1 cellular context compared by ENCODE assay signal in the genomic region with DNA sequence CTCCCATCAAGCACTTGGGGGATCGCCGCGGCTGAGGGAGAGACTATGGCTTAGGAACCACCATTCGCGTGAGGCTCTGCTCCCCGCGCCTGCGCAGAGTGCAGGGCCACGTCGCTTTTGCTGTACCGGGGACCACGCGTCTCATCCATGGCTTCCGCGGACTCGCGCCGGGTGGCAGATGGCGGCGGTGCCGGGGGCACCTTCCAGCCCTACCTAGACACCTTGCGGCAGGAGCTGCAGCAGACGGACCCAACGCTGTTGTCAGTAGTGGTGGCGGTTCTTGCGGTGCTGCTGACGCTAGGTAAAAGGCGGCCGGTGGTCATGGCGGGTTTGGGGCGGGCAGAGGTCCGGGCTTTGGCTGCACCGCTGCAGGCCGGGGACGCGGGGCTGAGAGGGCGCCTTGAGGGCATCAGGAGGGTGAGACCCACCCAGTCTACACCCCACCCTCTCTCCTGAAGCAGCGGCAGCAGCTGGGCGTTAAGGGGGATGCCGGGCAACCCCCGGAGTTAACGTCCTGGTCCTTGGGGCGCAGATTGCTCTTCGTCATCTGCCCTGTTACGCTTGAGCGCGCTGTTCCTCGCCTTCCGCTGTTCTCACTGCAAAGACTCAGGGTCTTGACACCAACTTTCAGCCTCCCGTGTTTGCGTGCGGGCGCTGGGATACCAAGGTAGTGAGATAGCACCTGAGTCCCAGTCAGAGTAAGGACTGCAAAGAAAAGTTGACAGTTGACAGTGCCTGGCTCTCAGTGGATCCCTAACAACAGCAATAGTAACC.
TF ChIP-seq lines count a peak whose summit lies in the region.

A gene with protein sequence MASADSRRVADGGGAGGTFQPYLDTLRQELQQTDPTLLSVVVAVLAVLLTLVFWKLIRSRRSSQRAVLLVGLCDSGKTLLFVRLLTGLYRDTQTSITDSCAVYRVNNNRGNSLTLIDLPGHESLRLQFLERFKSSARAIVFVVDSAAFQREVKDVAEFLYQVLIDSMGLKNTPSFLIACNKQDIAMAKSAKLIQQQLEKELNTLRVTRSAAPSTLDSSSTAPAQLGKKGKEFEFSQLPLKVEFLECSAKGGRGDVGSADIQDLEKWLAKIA (plus strand): TSS at position 114 of the 774 bp plus-strand sequence. CDS start 34 bp downstream, at position 148.

TF ChIP-seq in HepG2, 621 proteins besides CTCF, POLR2A, EP300 and RAD21 (continued from another document and continues in another):
- TF ChIP-seq MIER2 (CRISPR knock-in tag; IDR thresholded peaks at IDR 0.05) (no peak), GATA4 (IDR thresholded peaks at IDR 0.05; ENCODE audit: borderline replicate concordance, low read depth) (0 out of 2 replicates have a peak, but pooled peaks have one; percentile 28), ZFP36 (IDR thresholded peaks at IDR 0.05; ENCODE audit: borderline replicate concordance, low read depth, low read length, partially characterized antibody) (no peak), ZKSCAN1 (IDR thresholded peaks at IDR 0.05; ENCODE audit: low read length) (no peak), RBFOX2 (IDR thresholded peaks at IDR 0.05; ENCODE audit: low read depth, low read length) (peak; percentile 94), ZNF160 (CRISPR knock-in tag; IDR thresholded peaks at IDR 0.05) (peak; percentile 46; the same call in 1 of the 2 replicates), RFX3 (CRISPR knock-in tag; IDR thresholded peaks at IDR 0.05) (0 out of 2 replicates have a peak, but pooled peaks have one; percentile 20), ZNF737 (CRISPR knock-in tag; IDR thresholded peaks at IDR 0.05; ENCODE audit: borderline replicate concordance) (peak; percentile 45; the same call in 1 of the 2 replicates), SATB2 (CRISPR knock-in tag; IDR thresholded peaks at IDR 0.05) (no peak), CC2D1A (CRISPR knock-in tag; IDR thresholded peaks at IDR 0.05) (no peak), ZFY (CRISPR knock-in tag; IDR thresholded peaks at IDR 0.05) (peak; percentile 86), FOSL1 (CRISPR knock-in tag; IDR thresholded peaks at IDR 0.05; ENCODE audit: borderline replicate concordance) (peak; percentile 18; the same call in 1 of the 2 replicates), SOX6 (IDR thresholded peaks at IDR 0.05) (no peak), SOX6 (CRISPR knock-in tag; IDR thresholded peaks at IDR 0.05) (peak; percentile 28; the same call in 1 of the 2 replicates), ZNF550 (CRISPR knock-in tag; IDR thresholded peaks at IDR 0.05; ENCODE audit: borderline replicate concordance) (peak; percentile 91; the same call in 1 of the 2 replicates), ZNF225 (CRISPR knock-in tag; IDR thresholded peaks at IDR 0.05) (peak; percentile 74; the same call in 1 of the 2 replicates), IKZF1 (IDR thresholded peaks at IDR 0.05) (no peak), ZNF432 (CRISPR knock-in tag; IDR thresholded peaks at IDR 0.05; ENCODE audit: borderline replicate concordance) (no peak), BORCS8-MEF2B (CRISPR knock-in tag; IDR thresholded peaks at IDR 0.05) (0 out of 2 replicates have a peak, but pooled peaks have one; percentile 56), ZNF619 (CRISPR knock-in tag; IDR thresholded peaks at IDR 0.05) (no peak), RAD51 (IDR thresholded peaks at IDR 0.05; ENCODE audit: borderline replicate concordance) (no peak), TCF12 (IDR thresholded peaks at IDR 0.05) (no peak), TCF12 (CRISPR knock-in tag; IDR thresholded peaks at IDR 0.05) (no peak), ZNF3 (CRISPR knock-in tag; IDR thresholded peaks at IDR 0.05) (no peak), ZNF570 (CRISPR knock-in tag; IDR thresholded peaks at IDR 0.05; ENCODE audit: borderline replicate concordance) (no peak), ZNF713 (CRISPR knock-in tag; IDR thresholded peaks at IDR 0.05) (peak; percentile 76; the same call in 1 of the 2 replicates), ZNF441 (CRISPR knock-in tag; IDR thresholded peaks at IDR 0.05; ENCODE audit: borderline replicate concordance) (no peak; the same call in 1 of the 2 replicates), ZNF562 (CRISPR knock-in tag; IDR thresholded peaks at IDR 0.05; ENCODE audit: borderline replicate concordance) (no peak), HCFC1 (IDR thresholded peaks at IDR 0.05; ENCODE audit: low read depth, low read length) (peak; percentile 88), PLRG1 (conservative IDR thresholded peaks at IDR 0.05) (no peak), CHCHD3 (CRISPR knock-in tag; IDR thresholded peaks at IDR 0.05) (0 out of 2 replicates have a peak, but pooled peaks have one; percentile 85), NPAS2 (CRISPR knock-in tag; IDR thresholded peaks at IDR 0.05; ENCODE audit: borderline replicate concordance) (no peak), MIER3 (CRISPR knock-in tag; IDR thresholded peaks at IDR 0.05; ENCODE audit: borderline replicate concordance) (peak; percentile 39; the same call in 1 of the 2 replicates), ZNF496 (CRISPR knock-in tag; IDR thresholded peaks at IDR 0.05; ENCODE audit: insufficient replicate concordance) (no peak), ZSCAN29 (CRISPR knock-in tag; conservative IDR thresholded peaks at IDR 0.05) (no peak), ETV5 (CRISPR knock-in tag; IDR thresholded peaks at IDR 0.05; ENCODE audit: borderline replicate concordance) (0 out of 2 replicates have a peak, but pooled peaks have one; percentile 15), ZSCAN9 (CRISPR knock-in tag; IDR thresholded peaks at IDR 0.05; ENCODE audit: borderline replicate concordance) (no peak)
- TF ChIP-seq, protein P1, sequence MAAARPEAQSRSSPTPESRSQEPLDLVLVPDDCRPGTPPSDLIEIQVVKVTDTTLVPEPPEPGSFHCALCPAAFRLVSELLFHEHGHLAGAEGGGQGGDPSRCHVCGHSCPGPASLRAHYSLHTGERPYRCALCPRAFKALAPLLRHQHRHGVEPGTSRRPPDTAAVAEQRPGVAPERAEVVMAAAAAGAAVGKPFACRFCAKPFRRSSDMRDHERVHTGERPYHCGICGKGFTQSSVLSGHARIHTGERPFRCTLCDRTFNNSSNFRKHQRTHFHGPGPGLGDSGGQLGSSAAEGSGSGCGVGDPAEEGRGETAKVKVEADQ (CRISPR knock-in tag; IDR thresholded peaks at IDR 0.05; ENCODE audit: borderline replicate concordance): 0 out of 2 replicates have a peak, but pooled peaks have one; percentile 58
- TF ChIP-seq, protein P2, sequence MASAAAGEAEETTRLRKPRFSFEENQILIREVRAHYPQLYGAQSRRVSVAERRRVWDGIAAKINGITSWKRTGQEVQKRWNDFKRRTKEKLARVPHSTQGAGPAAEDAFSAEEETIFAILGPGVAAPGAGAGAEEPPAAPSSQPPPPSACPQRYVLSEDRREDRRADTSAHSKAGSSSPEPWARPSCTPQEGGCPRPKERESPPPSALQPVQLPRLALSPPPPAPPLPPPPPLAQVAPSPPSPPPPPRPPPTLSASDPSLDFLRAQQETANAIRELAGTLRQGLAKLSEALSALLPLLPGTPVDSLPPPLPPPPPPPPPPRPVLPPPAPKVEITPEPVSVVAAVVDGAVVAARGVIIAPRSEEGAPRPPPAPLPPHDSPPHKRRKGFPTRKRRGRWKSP (CRISPR knock-in tag; IDR thresholded peaks at IDR 0.05): peak; percentile 90
- TF ChIP-seq, protein P3, sequence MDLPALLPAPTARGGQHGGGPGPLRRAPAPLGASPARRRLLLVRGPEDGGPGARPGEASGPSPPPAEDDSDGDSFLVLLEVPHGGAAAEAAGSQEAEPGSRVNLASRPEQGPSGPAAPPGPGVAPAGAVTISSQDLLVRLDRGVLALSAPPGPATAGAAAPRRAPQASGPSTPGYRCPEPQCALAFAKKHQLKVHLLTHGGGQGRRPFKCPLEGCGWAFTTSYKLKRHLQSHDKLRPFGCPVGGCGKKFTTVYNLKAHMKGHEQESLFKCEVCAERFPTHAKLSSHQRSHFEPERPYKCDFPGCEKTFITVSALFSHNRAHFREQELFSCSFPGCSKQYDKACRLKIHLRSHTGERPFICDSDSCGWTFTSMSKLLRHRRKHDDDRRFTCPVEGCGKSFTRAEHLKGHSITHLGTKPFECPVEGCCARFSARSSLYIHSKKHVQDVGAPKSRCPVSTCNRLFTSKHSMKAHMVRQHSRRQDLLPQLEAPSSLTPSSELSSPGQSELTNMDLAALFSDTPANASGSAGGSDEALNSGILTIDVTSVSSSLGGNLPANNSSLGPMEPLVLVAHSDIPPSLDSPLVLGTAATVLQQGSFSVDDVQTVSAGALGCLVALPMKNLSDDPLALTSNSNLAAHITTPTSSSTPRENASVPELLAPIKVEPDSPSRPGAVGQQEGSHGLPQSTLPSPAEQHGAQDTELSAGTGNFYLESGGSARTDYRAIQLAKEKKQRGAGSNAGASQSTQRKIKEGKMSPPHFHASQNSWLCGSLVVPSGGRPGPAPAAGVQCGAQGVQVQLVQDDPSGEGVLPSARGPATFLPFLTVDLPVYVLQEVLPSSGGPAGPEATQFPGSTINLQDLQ (CRISPR knock-in tag; IDR thresholded peaks at IDR 0.05): no peak
- TF ChIP-seq, protein P4, sequence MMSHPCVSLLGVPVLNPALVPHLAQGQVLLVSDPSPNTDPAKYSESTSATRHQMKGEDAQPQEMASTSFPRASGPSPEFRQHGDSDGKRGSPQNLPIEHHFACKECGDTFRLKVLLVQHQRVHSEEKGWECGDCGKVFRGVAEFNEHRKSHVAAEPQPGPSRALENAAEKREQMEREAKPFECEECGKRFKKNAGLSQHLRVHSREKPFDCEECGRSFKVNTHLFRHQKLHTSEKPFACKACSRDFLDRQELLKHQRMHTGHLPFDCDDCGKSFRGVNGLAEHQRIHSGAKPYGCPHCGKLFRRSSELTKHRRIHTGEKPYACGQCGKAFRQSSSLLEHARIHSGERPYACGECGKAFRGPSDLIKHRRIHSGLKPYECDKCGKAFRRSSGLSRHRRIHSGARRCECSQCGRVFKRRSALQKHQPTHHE (CRISPR knock-in tag; IDR thresholded peaks at IDR 0.05; ENCODE audit: borderline replicate concordance): no peak
- TF ChIP-seq, protein P5, sequence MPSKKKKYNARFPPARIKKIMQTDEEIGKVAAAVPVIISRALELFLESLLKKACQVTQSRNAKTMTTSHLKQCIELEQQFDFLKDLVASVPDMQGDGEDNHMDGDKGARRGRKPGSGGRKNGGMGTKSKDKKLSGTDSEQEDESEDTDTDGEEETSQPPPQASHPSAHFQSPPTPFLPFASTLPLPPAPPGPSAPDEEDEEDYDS (CRISPR knock-in tag; IDR thresholded peaks at IDR 0.05): peak; percentile 88
- TF ChIP-seq, protein P6, sequence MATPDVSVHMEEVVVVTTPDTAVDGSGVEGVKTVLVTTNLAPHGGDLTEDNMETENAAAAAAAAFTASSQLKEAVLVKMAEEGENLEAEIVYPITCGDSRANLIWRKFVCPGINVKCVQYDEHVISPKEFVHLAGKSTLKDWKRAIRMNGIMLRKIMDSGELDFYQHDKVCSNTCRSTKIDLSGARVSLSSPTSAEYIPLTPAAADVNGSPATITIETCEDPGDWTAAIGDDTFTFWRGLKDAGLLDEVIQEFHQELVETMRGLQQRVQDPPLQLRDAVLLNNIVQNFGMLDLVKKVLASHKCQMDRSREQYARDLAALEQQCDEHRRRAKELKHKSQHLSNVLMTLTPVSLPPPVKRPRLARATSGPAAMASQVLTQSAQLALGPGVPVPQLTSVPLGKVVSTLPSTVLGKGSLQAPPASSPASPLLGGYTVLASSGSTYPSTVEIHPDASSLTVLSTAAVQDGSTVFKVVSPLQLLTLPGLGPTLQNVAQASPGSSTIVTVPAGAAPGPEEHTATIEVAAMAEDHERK (CRISPR knock-in tag; IDR thresholded peaks at IDR 0.05; ENCODE audit: low read depth): no peak; the same call in 1 of the 2 replicates
- TF ChIP-seq, protein P7, sequence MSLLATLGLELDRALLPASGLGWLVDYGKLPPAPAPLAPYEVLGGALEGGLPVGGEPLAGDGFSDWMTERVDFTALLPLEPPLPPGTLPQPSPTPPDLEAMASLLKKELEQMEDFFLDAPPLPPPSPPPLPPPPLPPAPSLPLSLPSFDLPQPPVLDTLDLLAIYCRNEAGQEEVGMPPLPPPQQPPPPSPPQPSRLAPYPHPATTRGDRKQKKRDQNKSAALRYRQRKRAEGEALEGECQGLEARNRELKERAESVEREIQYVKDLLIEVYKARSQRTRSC (CRISPR knock-in tag; IDR thresholded peaks at IDR 0.05; ENCODE audit: low read depth): 0 out of 2 replicates have a peak, but pooled peaks have one; percentile 66
- TF ChIP-seq, protein P8, sequence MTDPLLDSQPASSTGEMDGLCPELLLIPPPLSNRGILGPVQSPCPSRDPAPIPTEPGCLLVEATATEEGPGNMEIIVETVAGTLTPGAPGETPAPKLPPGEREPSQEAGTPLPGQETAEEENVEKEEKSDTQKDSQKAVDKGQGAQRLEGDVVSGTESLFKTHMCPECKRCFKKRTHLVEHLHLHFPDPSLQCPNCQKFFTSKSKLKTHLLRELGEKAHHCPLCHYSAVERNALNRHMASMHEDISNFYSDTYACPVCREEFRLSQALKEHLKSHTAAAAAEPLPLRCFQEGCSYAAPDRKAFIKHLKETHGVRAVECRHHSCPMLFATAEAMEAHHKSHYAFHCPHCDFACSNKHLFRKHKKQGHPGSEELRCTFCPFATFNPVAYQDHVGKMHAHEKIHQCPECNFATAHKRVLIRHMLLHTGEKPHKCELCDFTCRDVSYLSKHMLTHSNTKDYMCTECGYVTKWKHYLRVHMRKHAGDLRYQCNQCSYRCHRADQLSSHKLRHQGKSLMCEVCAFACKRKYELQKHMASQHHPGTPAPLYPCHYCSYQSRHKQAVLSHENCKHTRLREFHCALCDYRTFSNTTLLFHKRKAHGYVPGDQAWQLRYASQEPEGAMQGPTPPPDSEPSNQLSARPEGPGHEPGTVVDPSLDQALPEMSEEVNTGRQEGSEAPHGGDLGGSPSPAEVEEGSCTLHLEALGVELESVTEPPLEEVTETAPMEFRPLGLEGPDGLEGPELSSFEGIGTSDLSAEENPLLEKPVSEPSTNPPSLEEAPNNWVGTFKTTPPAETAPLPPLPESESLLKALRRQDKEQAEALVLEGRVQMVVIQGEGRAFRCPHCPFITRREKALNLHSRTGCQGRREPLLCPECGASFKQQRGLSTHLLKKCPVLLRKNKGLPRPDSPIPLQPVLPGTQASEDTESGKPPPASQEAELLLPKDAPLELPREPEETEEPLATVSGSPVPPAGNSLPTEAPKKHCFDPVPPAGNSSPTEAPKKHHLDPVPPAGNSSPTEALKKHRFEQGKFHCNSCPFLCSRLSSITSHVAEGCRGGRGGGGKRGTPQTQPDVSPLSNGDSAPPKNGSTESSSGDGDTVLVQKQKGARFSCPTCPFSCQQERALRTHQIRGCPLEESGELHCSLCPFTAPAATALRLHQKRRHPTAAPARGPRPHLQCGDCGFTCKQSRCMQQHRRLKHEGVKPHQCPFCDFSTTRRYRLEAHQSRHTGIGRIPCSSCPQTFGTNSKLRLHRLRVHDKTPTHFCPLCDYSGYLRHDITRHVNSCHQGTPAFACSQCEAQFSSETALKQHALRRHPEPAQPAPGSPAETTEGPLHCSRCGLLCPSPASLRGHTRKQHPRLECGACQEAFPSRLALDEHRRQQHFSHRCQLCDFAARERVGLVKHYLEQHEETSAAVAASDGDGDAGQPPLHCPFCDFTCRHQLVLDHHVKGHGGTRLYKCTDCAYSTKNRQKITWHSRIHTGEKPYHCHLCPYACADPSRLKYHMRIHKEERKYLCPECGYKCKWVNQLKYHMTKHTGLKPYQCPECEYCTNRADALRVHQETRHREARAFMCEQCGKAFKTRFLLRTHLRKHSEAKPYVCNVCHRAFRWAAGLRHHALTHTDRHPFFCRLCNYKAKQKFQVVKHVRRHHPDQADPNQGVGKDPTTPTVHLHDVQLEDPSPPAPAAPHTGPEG (CRISPR knock-in tag; IDR thresholded peaks at IDR 0.05): peak; percentile 53; the same call in 1 of the 2 replicates
